ENCODE assay signal across 35 cellular contexts in the genomic region with DNA sequence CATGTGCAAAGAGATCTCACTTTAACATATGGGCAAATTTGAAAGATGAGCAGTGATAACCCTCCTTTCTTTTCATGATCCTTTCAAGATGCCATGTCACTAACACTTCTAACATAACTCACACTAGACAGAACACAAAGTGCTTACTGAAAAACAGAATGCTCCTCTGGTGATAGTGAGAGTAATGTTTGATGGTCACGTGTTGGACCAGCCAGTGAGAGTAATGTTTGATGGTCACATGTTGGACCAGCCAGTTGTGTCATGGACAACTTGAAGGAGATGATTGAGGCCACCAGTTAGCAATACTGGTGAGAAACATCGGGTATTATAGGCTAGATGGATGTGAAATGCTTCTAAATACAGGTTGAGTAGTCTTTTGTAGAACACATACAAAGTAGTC. TPM values are rescaled to one million over a fixed set of nuclear protein-coding genes. Genes with fewer than 3 reads are reported as not detected.
"Had no signal": no experiment of that assay in that cellular context is flagged by ENCODE, and none has a peak within 500 bp of the region (broad histone marks: within the 10 kb centered on the region; RNA-seq: fewer than 3 reads in every experiment).

No MANE protein-coding gene starts in this region.

- H3K4me1 Mint-ChIP-seq: immature natural killer cell; nephron; neural crest cell; stimulated activated memory B cell treated with anti-CD40 and anti-IgM and Interleukin-4, amounts not matched to agents 10 μg/mL and 1 μg/mL and 100 μg/mL, for 72 hours; stimulated activated naive CD8-positive, alpha-beta T cell treated with anti-CD3 and anti-CD28 coated beads, Interleukin-15, amount 100 ng/mL, for 72 hours had no signal

- H3K36me3 ChIP-seq: left lung, lower lobe of right lung, pancreas, prostate gland, tibial nerve, uterus had no signal

- H3K4me2 ChIP-seq: smooth muscle cell had no signal

- FAIRE-seq: islet of Langerhans, kidney, pancreas had no signal

- H3K27ac ChIP-seq: left lung, lower lobe of right lung, pancreas, prostate gland, tibial nerve, uterus had no signal

- H3K27ac Mint-ChIP-seq: immature natural killer cell; naive thymus-derived CD8-positive, alpha-beta T cell; nephron; stimulated activated memory B cell treated with anti-CD40 and anti-IgM and Interleukin-4, amounts not matched to agents 10 μg/mL and 1 μg/mL and 100 μg/mL, for 72 hours; stimulated activated naive CD8-positive, alpha-beta T cell treated with anti-CD3 and anti-CD28 coated beads, Interleukin-15, amount 100 ng/mL, for 72 hours; type B pancreatic cell had no signal

- H3K4me3 Mint-ChIP-seq: immature natural killer cell; naive thymus-derived CD8-positive, alpha-beta T cell; nephron; neural crest cell; stimulated activated memory B cell treated with anti-CD40 and anti-IgM and Interleukin-4, amounts not matched to agents 10 μg/mL and 1 μg/mL and 100 μg/mL, for 72 hours; stimulated activated naive CD8-positive, alpha-beta T cell treated with anti-CD3 and anti-CD28 coated beads, Interleukin-15, amount 100 ng/mL, for 72 hours; type B pancreatic cell had no signal

- H3K36me3 Mint-ChIP-seq: immature natural killer cell; naive thymus-derived CD8-positive, alpha-beta T cell; stimulated activated memory B cell treated with anti-CD40 and anti-IgM and Interleukin-4, amounts not matched to agents 10 μg/mL and 1 μg/mL and 100 μg/mL, for 72 hours; type B pancreatic cell had no signal

- H3K4me1 ChIP-seq: left lung, lower lobe of right lung, pancreas, prostate gland, tibial nerve, uterus had no signal

- H3K9me3 Mint-ChIP-seq: nephron; neural crest cell; stimulated activated memory B cell treated with anti-CD40 and anti-IgM and Interleukin-4, amounts not matched to agents 10 μg/mL and 1 μg/mL and 100 μg/mL, for 72 hours; stimulated activated naive CD8-positive, alpha-beta T cell treated with anti-CD3 and anti-CD28 coated beads, Interleukin-15, amount 100 ng/mL, for 72 hours; type B pancreatic cell had no signal

- H3K4me3 ChIP-seq: left lung, lower lobe of right lung, pancreas, prostate gland, smooth muscle cell, tibial nerve, uterus had no signal

- ATAC-seq: left colon; left lung; lower lobe of right lung; naive thymus-derived CD8-positive, alpha-beta T cell; pancreas; right cardiac atrium; stimulated activated memory B cell treated with anti-CD40 and anti-IgM and Interleukin-4, amounts not matched to agents 10 μg/mL and 1 μg/mL and 100 μg/mL, for 72 hours; stimulated activated naive CD8-positive, alpha-beta T cell treated with anti-CD3 and anti-CD28 coated beads, Interleukin-15, amount 100 ng/mL, for 72 hours had no signal

- DNase-seq: hypothalamus; immature natural killer cell; kidney; left colon; left lung; lower lobe of right lung; mammary epithelial cell; mesenchymal stem cell; naive thymus-derived CD8-positive, alpha-beta T cell; nucleus accumbens; pancreas; posterior cingulate gyrus; retina; right cardiac atrium; stimulated activated CD4-positive, alpha-beta T cell treated with anti-CD3 and anti-CD28 coated beads, Interleukin-1b, Interleukin-23, amount 100 ng/mL, for 48 hours; stimulated activated CD4-positive, alpha-beta T cell treated with anti-CD3 and anti-CD28 coated beads, Interleukin-2, amount 100 ng/mL, for 48 hours; stimulated activated CD4-positive, alpha-beta T cell treated with anti-CD3 and anti-CD28 coated beads, Interleukin-4, amount 100 ng/mL, for 4 hours; stimulated activated CD8-positive, alpha-beta memory T cell treated with anti-CD3 and anti-CD28 coated beads, Interleukin-4, amount 100 ng/mL, for 48 hours; stimulated activated naive CD4-positive, alpha-beta T cell treated with Interleukin-2 at 50 U/mL for 16 hours; stimulated activated naive CD8-positive, alpha-beta T cell treated with anti-CD3 and anti-CD28 coated beads, Interleukin-15, amount 100 ng/mL, for 72 hours; substantia nigra; uterus had no signal

- H3K27me3 ChIP-seq: uterus had no signal

- H3K9me3 ChIP-seq: left lung, lower lobe of right lung, pancreas, prostate gland, tibial nerve, uterus had no signal

RNA-seq across cellular contexts. Expression of a gene that starts 5.7 kb away (rescaled TPM):
- total RNA-seq: kidney; left colon; left lung; liver; lower lobe of right lung; mammary epithelial cell; mucosa of gallbladder; naive thymus-derived CD8-positive, alpha-beta T cell; osteoblast; pancreas; right cardiac atrium; skeletal muscle tissue; smooth muscle cell; tibial nerve; ureter; uterus had no signal
- polyA plus RNA-seq: immature natural killer cell; liver; mammary epithelial cell; naive thymus-derived CD8-positive, alpha-beta T cell; right cardiac atrium; smooth muscle cell had no signal

RNA-seq across cellular contexts. Expression of a gene that starts 40.9 kb away (rescaled TPM):
- total RNA-seq: mammary epithelial cell, neural crest cell, osteoblast, smooth muscle cell had no signal
- polyA plus RNA-seq: mammary epithelial cell, smooth muscle cell had no signal
